In the genomic region with DNA sequence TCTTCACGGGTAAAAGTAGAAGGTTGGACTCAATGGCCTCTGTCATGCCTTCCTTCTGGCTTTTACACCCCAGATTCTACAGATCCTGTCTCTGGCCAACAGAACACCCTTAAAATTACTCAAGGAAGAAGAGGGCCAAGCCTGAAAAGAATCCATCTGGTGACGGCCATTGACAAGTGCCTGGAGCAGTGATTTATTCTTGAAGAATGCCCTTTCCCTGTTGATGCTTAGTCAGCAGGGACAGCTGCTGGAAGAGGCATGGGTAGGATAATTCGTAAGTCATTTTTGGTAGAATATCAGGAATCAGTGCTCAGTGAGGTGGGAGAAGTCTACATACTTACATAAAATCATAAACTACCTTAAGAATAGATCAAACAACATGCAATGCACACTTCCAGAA, we compare ENCODE assay signal across 17 cellular contexts.
DNase-seq lines count a peak whose midpoint lies in the region; ATAC-seq, FAIRE-seq and TF ChIP-seq lines count a peak whose summit lies in the region.
"Had no signal": no experiment of that assay in that cellular context is flagged by ENCODE, and none has a peak within 500 bp of the region (broad histone marks: within the 10 kb centered on the region; RNA-seq: fewer than 3 reads in every experiment).

No MANE protein-coding gene starts in this region.

- no peaks in the 10 kb centered on the region for H3K27me3 ChIP-seq in astrocyte (ENCODE audit: insufficient read depth, low read length)
- no peaks in the 10 kb centered on the region for H3K27me3 ChIP-seq in kidney epithelial cell (ENCODE audit: control insufficient read depth, insufficient read depth, low read length)
- H3K27me3 ChIP-seq: suprapubic skin had no signal

- no peaks in the 10 kb centered on the region for H3K9me3 ChIP-seq in astrocyte (ENCODE audit: insufficient read depth, low read depth, low read length)
- H3K9me3 ChIP-seq: suprapubic skin had no signal

- no peak for FAIRE-seq in astrocyte (lab: Jason Lieb, UNC)
- FAIRE-seq: endometrium had no signal

- no peak overlapping the region for H3K27ac ChIP-seq in astrocyte (ENCODE audit: low read depth, low read length)
- H3K27ac ChIP-seq: suprapubic skin had no signal

- H3K4me3 Mint-ChIP-seq in astrocyte (ENCODE audit: unreplicated experiment) = no peak overlapping the region
- H3K4me3 Mint-ChIP-seq: activated CD4-positive, alpha-beta memory T cell treated with anti-CD3 and anti-CD28 coated beads, Interleukin-2, amount 10 ng/mL, durations not matched to agents 7 days and 5 days; CD8-positive, alpha-beta memory T cell had no signal

- H4K20me1 ChIP-seq in astrocyte (ENCODE audit: insufficient read depth, low read length) = no peaks in the 10 kb centered on the region

- DNase-seq in HS-5 (ENCODE audit: low read depth) = peak; percentile 42
- DNase-seq in astrocyte (ENCODE audit: low read depth) = peak; percentile 42
- peak; percentile 12 for DNase-seq in kidney epithelial cell (ENCODE audit: low read depth)
- DNase-seq in stromal cell of bone marrow (ENCODE audit: low read depth) = peak; percentile 2
- no peak for DNase-seq in NCI-H226
- DNase-seq in SK-N-DZ (ENCODE audit: low spot score) = no peak
- DNase-seq: activated CD4-positive, alpha-beta memory T cell treated with anti-CD3 and anti-CD28 coated beads, Interleukin-2, amount 10 ng/mL, durations not matched to agents 7 days and 5 days; activated naive CD4-positive, alpha-beta T cell; CD8-positive, alpha-beta memory T cell; DMS53; NCI-H1417; NCI-H524 treated with DMSO at 0.1 percent for 48 hours; SIG-M5; T-helper 2 cell had no signal

- H3K9ac ChIP-seq in astrocyte (ENCODE audit: low read length) = no peak overlapping the region

- TF ChIP-seq CTCF in astrocyte (IDR thresholded peaks at IDR 0.05; ENCODE audit: insufficient read depth, low read depth, low read length) (no peak), kidney epithelial cell (IDR thresholded peaks at IDR 0.05; ENCODE audit: insufficient read depth, low read length, poor library complexity, severe bottlenecking) (no peak)

- H3K4me3 ChIP-seq in astrocyte (ENCODE audit: insufficient read depth, low read depth, low read length) (no peak overlapping the region), kidney epithelial cell (ENCODE audit: low read depth, low read length) (no peak overlapping the region)
- H3K4me3 ChIP-seq: suprapubic skin had no signal

- no peaks in the 10 kb centered on the region for H3K36me3 Mint-ChIP-seq in astrocyte (ENCODE audit: low read depth, unreplicated experiment)
- H3K36me3 Mint-ChIP-seq: CD8-positive, alpha-beta memory T cell had no signal

- no peaks in the 10 kb centered on the region for H3K79me2 ChIP-seq in astrocyte (ENCODE audit: insufficient read depth, low read length)

- ATAC-seq in GM18868 (IDR thresholded peaks at IDR 0.05; ENCODE audit: unreplicated experiment) = no peak

- peak overlapping the region; percentile 96 for H3K27ac Mint-ChIP-seq in astrocyte (ENCODE audit: unreplicated experiment)
- H3K27ac Mint-ChIP-seq: activated CD4-positive, alpha-beta memory T cell treated with anti-CD3 and anti-CD28 coated beads, Interleukin-2, amount 10 ng/mL, durations not matched to agents 7 days and 5 days; CD8-positive, alpha-beta memory T cell had no signal

- no peak overlapping the region for H2AFZ ChIP-seq in astrocyte (ENCODE audit: low read depth, low read length)

- no peaks in the 10 kb centered on the region for H3K27me3 Mint-ChIP-seq in astrocyte (ENCODE audit: low read depth, unreplicated experiment)
- H3K27me3 Mint-ChIP-seq: activated CD4-positive, alpha-beta memory T cell treated with anti-CD3 and anti-CD28 coated beads, Interleukin-2, amount 10 ng/mL, durations not matched to agents 7 days and 5 days; CD8-positive, alpha-beta memory T cell had no signal

- no peaks in the 10 kb centered on the region for H3K9me3 Mint-ChIP-seq in astrocyte (ENCODE audit: unreplicated experiment)
- H3K9me3 Mint-ChIP-seq: activated CD4-positive, alpha-beta memory T cell treated with anti-CD3 and anti-CD28 coated beads, Interleukin-2, amount 10 ng/mL, durations not matched to agents 7 days and 5 days had no signal

- H3K36me3 ChIP-seq in astrocyte (ENCODE audit: insufficient read depth, low read length) (no peaks in the 10 kb centered on the region), kidney epithelial cell (ENCODE audit: control insufficient read depth, insufficient read depth, low read length) (no peaks in the 10 kb centered on the region)
- H3K36me3 ChIP-seq: suprapubic skin had no signal

- no peak overlapping the region for H3K4me2 ChIP-seq in astrocyte (ENCODE audit: low read length)

- no peaks in the 10 kb centered on the region for H3K4me1 ChIP-seq in astrocyte (ENCODE audit: insufficient read depth, low read length)
- H3K4me1 ChIP-seq: suprapubic skin had no signal

- H3K4me1 Mint-ChIP-seq in astrocyte (ENCODE audit: low read depth, unreplicated experiment) = peaks cover 28% of the 10 kb centered on the region
- H3K4me1 Mint-ChIP-seq: activated CD4-positive, alpha-beta memory T cell treated with anti-CD3 and anti-CD28 coated beads, Interleukin-2, amount 10 ng/mL, durations not matched to agents 7 days and 5 days; CD8-positive, alpha-beta memory T cell had no signal

Comparison
In these comparisons a context has a peak if more than half of its experiments do, and no peak if none do; other contexts are left out.
1. DNase-seq: peak in HS-5 (single experiment), astrocyte (single experiment), kidney epithelial cell (single experiment) and stromal cell of bone marrow (single experiment); none in NCI-H226 (single experiment) and SK-N-DZ (single experiment).